In the genomic region with DNA sequence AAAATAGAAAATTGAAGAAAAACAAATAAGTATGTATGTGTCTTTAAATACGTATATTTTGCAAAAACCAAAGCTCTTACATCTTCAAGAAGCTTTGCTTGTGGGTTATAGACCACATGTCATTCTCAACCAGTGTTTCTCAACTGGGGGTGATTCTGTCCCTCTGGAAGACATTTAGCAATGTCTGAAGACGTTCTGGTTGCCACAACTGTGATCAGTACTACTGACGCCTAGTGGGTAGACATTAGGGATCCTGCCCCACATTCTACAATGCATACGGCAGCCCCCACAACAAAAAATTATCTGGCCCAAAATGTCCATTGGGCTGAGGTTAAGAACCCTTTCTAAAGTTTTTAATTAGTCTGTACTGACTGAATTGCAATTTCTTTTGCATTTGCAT, we compare ENCODE assay signal across 18 cellular contexts. TPM values are rescaled to one million over a fixed set of nuclear protein-coding genes. Genes with fewer than 3 reads are reported as not detected.
DNase-seq lines count a peak whose midpoint lies in the region; ATAC-seq and TF ChIP-seq lines count a peak whose summit lies in the region.
"Had no signal": no experiment of that assay in that cellular context is flagged by ENCODE, and none has a peak within 500 bp of the region (broad histone marks: within the 10 kb centered on the region; RNA-seq: fewer than 3 reads in every experiment).

No MANE protein-coding gene starts in this region.

- H3K4me3 Mint-ChIP-seq in CD4-positive, CD25-positive, alpha-beta regulatory T cell = peak overlapping the region; percentile 58 to 88 (median 76)
- no peak overlapping the region for H3K4me3 Mint-ChIP-seq in activated CD4-positive, alpha-beta memory T cell treated with anti-CD3 and anti-CD28 coated beads, Interleukin-2, amount 10 ng/mL, durations not matched to agents 7 days and 5 days
- H3K4me3 Mint-ChIP-seq in osteocyte (ENCODE audit: unreplicated experiment) = no peak overlapping the region

- no peak overlapping the region for H3K4me2 ChIP-seq in mesenchymal stem cell (ENCODE audit: low read length, poor library complexity, severe bottlenecking)
- H3K4me2 ChIP-seq: BLaER1 treated with 17β-estradiol and CSF1 and Interleukin-3, amounts not matched to agents 10 nM and 100 nM had no signal

- peaks cover 2% of the 10 kb centered on the region for H3K36me3 ChIP-seq in CD4-positive, CD25-positive, alpha-beta regulatory T cell (ENCODE audit: control insufficient read depth, insufficient read depth, low read length)
- H3K36me3 ChIP-seq in mesenchymal stem cell (ENCODE audit: control insufficient read depth in 1 of 2, insufficient read depth in 2 of 2, low read depth in 1 of 2, low read length in 2 of 2) = no peaks in the 10 kb centered on the region
- H3K36me3 ChIP-seq: colonic mucosa had no signal

- peaks cover 4% of the 10 kb centered on the region for H3K27me3 Mint-ChIP-seq in CD4-positive, CD25-positive, alpha-beta regulatory T cell
- H3K27me3 Mint-ChIP-seq in activated CD4-positive, alpha-beta memory T cell treated with anti-CD3 and anti-CD28 coated beads, Interleukin-2, amount 10 ng/mL, durations not matched to agents 7 days and 5 days = no peaks in the 10 kb centered on the region
- peaks cover 61% of the 10 kb centered on the region for H3K27me3 Mint-ChIP-seq in osteocyte (ENCODE audit: unreplicated experiment)

- 88% methylated on average over 4 of the region's 4 CpGs for WGBS in mesenchymal stem cell

- TF ChIP-seq CTCF in HL-60 (IDR thresholded peaks at IDR 0.05; ENCODE audit: insufficient read depth, low read length) (no peak), osteocyte (IDR thresholded peaks at IDR 0.05) (no peak)

- no peak overlapping the region for H4K91ac ChIP-seq in mesenchymal stem cell (ENCODE audit: low read length)

- DNase-seq in CD4-positive, CD25-positive, alpha-beta regulatory T cell = peak; percentile 22 to 48 (median 41)
- peak; percentile 38 to 94 for DNase-seq in HL-60 (ENCODE audit: low read depth in 1 of 2, low spot score in 1 of 2)
- DNase-seq in activated CD4-positive, alpha-beta memory T cell treated with anti-CD3 and anti-CD28 coated beads, Interleukin-2, amount 10 ng/mL, durations not matched to agents 7 days and 5 days = no peak
- DNase-seq in mesenchymal stem cell = no peak
- no peak for DNase-seq in osteocyte (ENCODE audit: extremely low spot score, unreplicated experiment)
- DNase-seq in NCI-H1048 (lab: John Stamatoyannopoulos, UW) = no peak
- DNase-seq in GM19238 (ENCODE audit: insufficient read length, low spot score) = no peak
- DNase-seq: activated CD4-positive, alpha-beta T cell treated with anti-CD3 and anti-CD28 coated beads, Interleukin-2, amount 50 U/mL, for 48 hours; colonic mucosa; EL; heart left ventricle; kidney glomerular epithelial cell; NCI-H1436 treated with DMSO at 0.1 percent for 48 hours; NCI-H526; posterior cingulate gyrus; stimulated activated CD4-positive, alpha-beta T cell treated with anti-CD3 and anti-CD28 coated beads, Interleukin-12 subunit alpha, Interleukin-12 subunit beta, amount 100 ng/mL, for 4 hours had no signal

- H3K14ac ChIP-seq in mesenchymal stem cell (ENCODE audit: low read length in 2 of 2) = no peak overlapping the region

- no peak overlapping the region for H4K8ac ChIP-seq in mesenchymal stem cell (ENCODE audit: low read length)

- no peaks in the 10 kb centered on the region for H3K79me1 ChIP-seq in mesenchymal stem cell (replicated peaks; ENCODE audit: low read length, poor library complexity, severe bottlenecking)

- peak overlapping the region; percentile 87 for H3K4me3 ChIP-seq in CD4-positive, CD25-positive, alpha-beta regulatory T cell (ENCODE audit: low read depth, low read length)
- H3K4me3 ChIP-seq in HL-60 (replicated peaks; ENCODE audit: insufficient read depth, low read length) (no peak overlapping the region), mesenchymal stem cell (ENCODE audit: insufficient read depth in 1 of 2, low read depth in 1 of 2, low read length in 2 of 2) (no peak overlapping the region)
- H3K4me3 ChIP-seq: BLaER1 treated with 17β-estradiol and CSF1 and Interleukin-3, amounts not matched to agents 10 nM and 100 nM; colonic mucosa; GM12878; heart left ventricle had no signal

- CTCF ChIA-PET in activated CD4-positive, alpha-beta memory T cell treated with anti-CD3 and anti-CD28 coated beads, Interleukin-2, amount 10 ng/mL, durations not matched to agents 7 days and 5 days (lab: Charles Lee) = interaction anchor here (1.0 to 2.2 kb wide), 10 partner anchors 70 to 181 kb away, joined by 3 to 11 read pairs (median 4); no protein-coding TSS in a partner anchor

- H2AFZ ChIP-seq in mesenchymal stem cell (ENCODE audit: low read depth, low read length) = peak overlapping the region; percentile 14

- no peak overlapping the region for H2BK120ac ChIP-seq in mesenchymal stem cell (ENCODE audit: low read depth, low read length)

- peak; percentile 44 to 62 for ATAC-seq in CD4-positive, CD25-positive, alpha-beta regulatory T cell (ENCODE audit: low read depth in 2 of 2)
- ATAC-seq: GM12878, heart left ventricle had no signal

- H3K23ac ChIP-seq in mesenchymal stem cell (ENCODE audit: low read length in 2 of 2) = no peak overlapping the region

- H3K4ac ChIP-seq in mesenchymal stem cell (ENCODE audit: low read depth in 1 of 2, low read length in 2 of 2) = no peak overlapping the region

- H3K36me3 Mint-ChIP-seq in CD4-positive, CD25-positive, alpha-beta regulatory T cell = peaks cover 57% of the 10 kb centered on the region
- H3K36me3 Mint-ChIP-seq in activated CD4-positive, alpha-beta memory T cell treated with anti-CD3 and anti-CD28 coated beads, Interleukin-2, amount 10 ng/mL, durations not matched to agents 7 days and 5 days (ENCODE audit: low read depth) = peaks cover 59% of the 10 kb centered on the region
- no peaks in the 10 kb centered on the region for H3K36me3 Mint-ChIP-seq in osteocyte (ENCODE audit: unreplicated experiment)

- peak overlapping the region; percentile 77 to 97 (median 93) for H3K27ac Mint-ChIP-seq in CD4-positive, CD25-positive, alpha-beta regulatory T cell
- peak overlapping the region; percentile 76 for H3K27ac Mint-ChIP-seq in activated CD4-positive, alpha-beta memory T cell treated with anti-CD3 and anti-CD28 coated beads, Interleukin-2, amount 10 ng/mL, durations not matched to agents 7 days and 5 days
- H3K27ac Mint-ChIP-seq in osteocyte (ENCODE audit: unreplicated experiment) = no peak overlapping the region

- no peak overlapping the region for H2BK12ac ChIP-seq in mesenchymal stem cell (ENCODE audit: low read length in 2 of 2)

- peaks cover 0 to 8% (median 0%) of the 10 kb centered on the region in 7 donors for H3K9me3 Mint-ChIP-seq in CD4-positive, CD25-positive, alpha-beta regulatory T cell
- H3K9me3 Mint-ChIP-seq in activated CD4-positive, alpha-beta memory T cell treated with anti-CD3 and anti-CD28 coated beads, Interleukin-2, amount 10 ng/mL, durations not matched to agents 7 days and 5 days = peaks cover 5% of the 10 kb centered on the region
- peaks cover 12% of the 10 kb centered on the region for H3K9me3 Mint-ChIP-seq in osteocyte (ENCODE audit: unreplicated experiment)

- H2BK15ac ChIP-seq in mesenchymal stem cell (ENCODE audit: low read depth, poor library complexity, severe bottlenecking) = no peak overlapping the region

- no peak overlapping the region for H2BK5ac ChIP-seq in mesenchymal stem cell (ENCODE audit: low read depth, low read length, poor library complexity, severe bottlenecking)

- H2AK5ac ChIP-seq in mesenchymal stem cell (ENCODE audit: low read length, severe bottlenecking) = no peak overlapping the region

- POLR2A ChIA-PET in activated CD4-positive, alpha-beta memory T cell treated with anti-CD3 and anti-CD28 coated beads, Interleukin-2, amount 10 ng/mL, durations not matched to agents 7 days and 5 days (lab: Charles Lee) = interaction anchor here (0.8 to 11.3 kb wide), 6 partner anchors 23 to 192 kb away, joined by 3 to 195 read pairs (median 5); a partner anchor contains a TSS

- H3K4me1 Mint-ChIP-seq in CD4-positive, CD25-positive, alpha-beta regulatory T cell = peaks cover 58 to 87% (median 79%) of the 10 kb centered on the region in 4 donors
- peaks cover 81% of the 10 kb centered on the region for H3K4me1 Mint-ChIP-seq in activated CD4-positive, alpha-beta memory T cell treated with anti-CD3 and anti-CD28 coated beads, Interleukin-2, amount 10 ng/mL, durations not matched to agents 7 days and 5 days
- no peaks in the 10 kb centered on the region for H3K4me1 Mint-ChIP-seq in osteocyte (ENCODE audit: unreplicated experiment)

- H3K27ac ChIP-seq in CD4-positive, CD25-positive, alpha-beta regulatory T cell (ENCODE audit: insufficient read depth, low read length, poor library complexity, severe bottlenecking) = peak overlapping the region; percentile 71
- H3K27ac ChIP-seq in HL-60 (replicated peaks) (peak overlapping the region; percentile 79), mesenchymal stem cell (ENCODE audit: low read length, poor library complexity, severe bottlenecking) (no peak overlapping the region)
- H3K27ac ChIP-seq: BLaER1 treated with 17β-estradiol and CSF1 and Interleukin-3, amounts not matched to agents 10 nM and 100 nM; colonic mucosa had no signal

- no peak overlapping the region for H3K18ac ChIP-seq in mesenchymal stem cell (ENCODE audit: low read depth in 1 of 2, low read length in 2 of 2)

- H3K27me3 ChIP-seq in CD4-positive, CD25-positive, alpha-beta regulatory T cell (ENCODE audit: control insufficient read depth, insufficient read depth, low read length) = no peaks in the 10 kb centered on the region
- no peaks in the 10 kb centered on the region for H3K27me3 ChIP-seq in HL-60 (ENCODE audit: insufficient read depth, poor library complexity, severe bottlenecking)
- H3K27me3 ChIP-seq in mesenchymal stem cell (ENCODE audit: control insufficient read depth in 1 of 2, insufficient read depth in 1 of 2, low read length in 2 of 2) = peaks cover 0 to 5% of the 10 kb centered on the region in 2 experiments
- H3K27me3 ChIP-seq: BLaER1 treated with 17β-estradiol and CSF1 and Interleukin-3, amounts not matched to agents 10 nM and 100 nM; colonic mucosa; heart left ventricle had no signal

- peaks cover 55% of the 10 kb centered on the region for H3K4me1 ChIP-seq in CD4-positive, CD25-positive, alpha-beta regulatory T cell (ENCODE audit: control insufficient read depth, insufficient read depth, low read length, poor library complexity, severe bottlenecking)
- no peaks in the 10 kb centered on the region for H3K4me1 ChIP-seq in mesenchymal stem cell (ENCODE audit: control insufficient read depth, insufficient read depth, low read depth, low read length)
- H3K4me1 ChIP-seq: colonic mucosa had no signal

- H3K9ac ChIP-seq in mesenchymal stem cell (ENCODE audit: low read length) = no peak overlapping the region
- H3K9ac ChIP-seq: BLaER1 treated with 17β-estradiol and CSF1 and Interleukin-3, amounts not matched to agents 10 nM and 100 nM had no signal

- no peaks in the 10 kb centered on the region for H3K9me3 ChIP-seq in CD4-positive, CD25-positive, alpha-beta regulatory T cell (ENCODE audit: control insufficient read depth in 2 of 2, low read length in 2 of 2)
- H3K9me3 ChIP-seq in mesenchymal stem cell (ENCODE audit: control insufficient read depth, low read length) = peaks cover 14% of the 10 kb centered on the region
- H3K9me3 ChIP-seq: colonic mucosa had no signal

RNA-seq across cellular contexts. Expression of a gene that starts 48.4 kb away (rescaled TPM):
- total RNA-seq in CD4-positive, CD25-positive, alpha-beta regulatory T cell = 17.8 TPM
- polyA plus RNA-seq in CD4-positive, CD25-positive, alpha-beta regulatory T cell = 10 to 100 TPM; 44.9 to 58.6 (median 48.4) TPM
- total RNA-seq in activated CD4-positive, alpha-beta memory T cell treated with anti-CD3 and anti-CD28 coated beads, Interleukin-2, amount 10 ng/mL, durations not matched to agents 7 days and 5 days = 10 to 100 TPM; 32.7 to 32.8 TPM
- 64.2 TPM for polyA plus RNA-seq in mesenchymal stem cell (2013, experiment 1 of 2)
- 81.8 TPM for polyA plus RNA-seq in mesenchymal stem cell (2013, experiment 2 of 2)
- 44.3 and 45.7 TPM in 2 replicates for total RNA-seq in osteocyte

RNA-seq across cellular contexts. Expression of a gene that starts 48.5 kb away (rescaled TPM):
- total RNA-seq in CD4-positive, CD25-positive, alpha-beta regulatory T cell = 20.4 TPM
- 10 to 100 TPM; 32.6 to 40.7 (median 38.6) TPM for polyA plus RNA-seq in CD4-positive, CD25-positive, alpha-beta regulatory T cell
- total RNA-seq in activated CD4-positive, alpha-beta memory T cell treated with anti-CD3 and anti-CD28 coated beads, Interleukin-2, amount 10 ng/mL, durations not matched to agents 7 days and 5 days = 10 to 100 TPM; 26.3 TPM
- 33.0 TPM for polyA plus RNA-seq in mesenchymal stem cell (2013, experiment 1 of 2)
- 36.8 TPM for polyA plus RNA-seq in mesenchymal stem cell (2013, experiment 2 of 2)
- 26.4 and 33.1 TPM in 2 replicates for total RNA-seq in osteocyte

Comparison
In these comparisons a context has a peak if more than half of its experiments do, and no peak if none do; other contexts are left out.
1. DNase-seq: peak in CD4-positive, CD25-positive, alpha-beta regulatory T cell (3 of 3) and HL-60 (2 of 2); none in activated CD4-positive, alpha-beta memory T cell treated with anti-CD3 and anti-CD28 coated beads, Interleukin-2, amount 10 ng/mL, durations not matched to agents 7 days and 5 days (single experiment), mesenchymal stem cell (single experiment), osteocyte (single experiment), NCI-H1048 (single experiment) and GM19238 (single experiment).
2. H3K4me3 Mint-ChIP-seq: peak in CD4-positive, CD25-positive, alpha-beta regulatory T cell (4 of 4); none in activated CD4-positive, alpha-beta memory T cell treated with anti-CD3 and anti-CD28 coated beads, Interleukin-2, amount 10 ng/mL, durations not matched to agents 7 days and 5 days (single experiment) and osteocyte (single experiment).